Comparison of ENCODE assay signal across 8 cellular contexts in genomic region chr15:92920595-92921169, GRCh38. TPM values are rescaled to one million over a fixed set of nuclear protein-coding genes. Genes with fewer than 3 reads are reported as not detected.
A peak's percentile ranks its signal among the peaks of the same experiment; 100 is the strongest.
DNase-seq lines count a peak whose midpoint lies in the region; ATAC-seq and TF ChIP-seq lines count a peak whose summit lies in the region.

No MANE protein-coding gene starts in this region.

- DNase-seq in IMR-90 = no peak
- no peak for DNase-seq in immature natural killer cell
- no peak for DNase-seq in smooth muscle cell (lab: John Stamatoyannopoulos, UW; ENCODE audit: unreplicated experiment)
- no peak for DNase-seq in left lobe of liver (ENCODE audit: low spot score)

- H3K4me3 Mint-ChIP-seq in activated naive CD8-positive, alpha-beta T cell = peak overlapping the region; percentile 63
- H3K4me3 Mint-ChIP-seq in immature natural killer cell = no peak overlapping the region

- H3K4me1 Mint-ChIP-seq in activated naive CD8-positive, alpha-beta T cell (ENCODE audit: low read depth) = peaks cover 89% of the 10 kb centered on the region
- peaks cover 67 to 79% of the 10 kb centered on the region in 2 donors for H3K4me1 Mint-ChIP-seq in immature natural killer cell

- H3K36me3 ChIP-seq in IMR-90 (ENCODE audit: control insufficient read depth, insufficient read depth, low read length) = peaks cover 32% of the 10 kb centered on the region
- no peaks in the 10 kb centered on the region for H3K36me3 ChIP-seq in smooth muscle cell (ENCODE audit: low read depth)

- H3K4me2 ChIP-seq in IMR-90 (ENCODE audit: low read depth, low read length) (no peak overlapping the region), smooth muscle cell (peak overlapping the region; percentile 67)

- no peak overlapping the region for H3K4me3 ChIP-seq in IMR-90 (ENCODE audit: insufficient read depth, low read depth, low read length)
- no peak overlapping the region for H3K4me3 ChIP-seq in smooth muscle cell

- H3K9me3 ChIP-seq in IMR-90 (ENCODE audit: control insufficient read depth, insufficient read depth, low read length) (no peaks in the 10 kb centered on the region), smooth muscle cell (replicated peaks; ENCODE audit: low read depth) (no peaks in the 10 kb centered on the region)

- POLR2A ChIA-PET in IMR-90 (lab: Charles Lee; ENCODE audit: unreplicated experiment) = interaction anchor here (0.6 kb wide), 1 partner anchor 19 kb away, joined by 3 read pairs; no protein-coding TSS in a partner anchor

- CTCF ChIA-PET in IMR-90 (lab: Yijun Ruan, JAX) = interaction anchor here (0.7 to 1.0 kb wide), 2 partner anchors 8 to 112 kb away, joined by 3 read pairs; no protein-coding TSS in a partner anchor

- H4K91ac ChIP-seq in IMR-90 (ENCODE audit: insufficient read depth, low read depth, low read length) = no peak overlapping the region

- intact Hi-C loops in IMR-90 (cut with micrococcal nuclease) = no loop called here

- TF ChIP-seq RAD21 in IMR-90 (IDR thresholded peaks at IDR 0.05; ENCODE audit: low read length) = no peak

- H3K9me3 Mint-ChIP-seq in activated naive CD8-positive, alpha-beta T cell (ENCODE audit: low read depth) = no peaks in the 10 kb centered on the region
- peaks cover 0 to 2% (median 0%) of the 10 kb centered on the region in 6 donors for H3K9me3 Mint-ChIP-seq in immature natural killer cell

- H4K8ac ChIP-seq in IMR-90 (ENCODE audit: low read depth in 2 of 2, low read length in 2 of 2) = peak overlapping the region in 1 of 2 experiments; percentile 7; a peak in 1 of 4 replicates

- peaks cover 19% of the 10 kb centered on the region for H3K9me1 ChIP-seq in IMR-90 (ENCODE audit: insufficient read depth, low read length)

- H4K20me1 ChIP-seq in IMR-90 (ENCODE audit: insufficient read depth, low read length) (peaks cover 21% of the 10 kb centered on the region; the same call in 1 of the 2 replicates), smooth muscle cell (ENCODE audit: low read depth) (peaks cover 62% of the 10 kb centered on the region)

- H2AK9ac ChIP-seq in IMR-90 (replicated peaks; ENCODE audit: low read depth, low read length, poor library complexity) = no peak overlapping the region

- H3K27me3 Mint-ChIP-seq in activated naive CD8-positive, alpha-beta T cell = no peaks in the 10 kb centered on the region
- peaks cover 0 to 9% (median 6%) of the 10 kb centered on the region in 3 donors for H3K27me3 Mint-ChIP-seq in immature natural killer cell (ENCODE audit: low read depth in 3 of 3)

- peaks cover 39% of the 10 kb centered on the region for H3F3A ChIP-seq in smooth muscle cell (ENCODE audit: low read depth)

- BruUV-seq in IMR-90 (replicated peaks; lab: Mats Ljungman, UMichigan) = no TSS peak

- H3K27ac ChIP-seq in IMR-90 (ENCODE audit: insufficient read depth, low read length) = peak overlapping the region; percentile 42; the same call in 1 of the 2 replicates
- peak overlapping the region; percentile 96 for H3K27ac ChIP-seq in smooth muscle cell (ENCODE audit: low read depth)

- no peak overlapping the region; the same call in 1 of the 2 replicates for H3K14ac ChIP-seq in IMR-90 (replicated peaks; ENCODE audit: low read depth, low read length)

- dilution Hi-C loops in IMR-90 (cut with HindIII; ENCODE audit: low sequenced_read_pairs, unreplicated experiment) = no loop called here

- ATAC-seq in IMR-90 (ENCODE audit: low read depth) (no peak), HG03175 (IDR thresholded peaks at IDR 0.05; ENCODE audit: unreplicated experiment) (no peak), HG02610 (IDR thresholded peaks at IDR 0.05; ENCODE audit: unreplicated experiment) (no peak), left lobe of liver (no peak), GM21723 (IDR thresholded peaks at IDR 0.05; ENCODE audit: unreplicated experiment) (no peak)

- no peak overlapping the region for H2BK15ac ChIP-seq in IMR-90 (ENCODE audit: low read depth, low read length)

- TF ChIP-seq POLR2A in IMR-90 (IDR thresholded peaks at IDR 0.05; ENCODE audit: low read depth, low read length) = no peak

- peak overlapping the region; percentile 33 for H2BK5ac ChIP-seq in IMR-90 (ENCODE audit: low read depth, low read length, poor library complexity, severe bottlenecking)

- TF ChIP-seq CTCF in IMR-90 (conservative IDR thresholded peaks at IDR 0.05; ENCODE audit: low read depth, low read length) (no peak), smooth muscle cell (IDR thresholded peaks at IDR 0.05; ENCODE audit: borderline replicate concordance, insufficient read depth, poor library complexity, severe bottlenecking) (no peak)

- peaks cover 100% of the 10 kb centered on the region for H3K79me2 ChIP-seq in smooth muscle cell (ENCODE audit: low read depth)

- no peaks in the 10 kb centered on the region for H3K27me3 ChIP-seq in IMR-90 (ENCODE audit: control insufficient read depth, insufficient read depth, low read length)
- no peaks in the 10 kb centered on the region for H3K27me3 ChIP-seq in smooth muscle cell (ENCODE audit: low read depth)

- H2AFZ ChIP-seq in IMR-90 (replicated peaks; ENCODE audit: low read length, poor library complexity) (no peak overlapping the region), smooth muscle cell (ENCODE audit: low read depth) (no peak overlapping the region)

- no peak overlapping the region for H3K4ac ChIP-seq in IMR-90 (ENCODE audit: low read depth, low read length)

- peak overlapping the region; percentile 52; the same call in 1 of the 2 replicates for H3K23ac ChIP-seq in IMR-90 (ENCODE audit: low read depth, low read length)

- H3K56ac ChIP-seq in IMR-90 (ENCODE audit: extremely low read depth, insufficient read depth, low read length) = no peak overlapping the region

- H3K9ac ChIP-seq in IMR-90 (ENCODE audit: low read depth, low read length) (no peak overlapping the region), smooth muscle cell (ENCODE audit: low read depth) (peak overlapping the region; percentile 78)

- 100% methylated on average over 1 of the region's 5 CpGs; no CpG with 5 or more reads in 1 of the 2 experiments for WGBS in IMR-90 (ENCODE audit: extremely low coverage in 2 of 2, insufficient read length in 1 of 2), 2 experiments
- WGBS in smooth muscle cell (ENCODE audit: low lambda C conversion rate) = 57% methylated on average over 5 of the region's 5 CpGs

- peaks cover 12 to 62% of the 10 kb centered on the region in 2 experiments for H3K79me1 ChIP-seq in IMR-90 (ENCODE audit: low read depth in 1 of 2, low read length in 2 of 2)

- H3K36me3 Mint-ChIP-seq in activated naive CD8-positive, alpha-beta T cell = peaks cover 5% of the 10 kb centered on the region
- peaks cover 0 to 12% (median 12%) of the 10 kb centered on the region in 3 donors for H3K36me3 Mint-ChIP-seq in immature natural killer cell

- H3K18ac ChIP-seq in IMR-90 (ENCODE audit: low read depth, low read length) = no peak overlapping the region

- H4K5ac ChIP-seq in IMR-90 (ENCODE audit: low read depth, low read length) = no peak overlapping the region

- peaks cover 23% of the 10 kb centered on the region for H3K4me1 ChIP-seq in IMR-90 (ENCODE audit: control insufficient read depth, insufficient read depth, low read length)
- H3K4me1 ChIP-seq in smooth muscle cell (ENCODE audit: low read depth) = peaks cover 49% of the 10 kb centered on the region

- no peak overlapping the region; the same call in 1 of the 2 replicates for H2BK120ac ChIP-seq in IMR-90 (ENCODE audit: low read depth, low read length)

- no peak overlapping the region for H2BK20ac ChIP-seq in IMR-90 (ENCODE audit: low read depth, low read length)

- H2AK5ac ChIP-seq in IMR-90 (ENCODE audit: low read depth, low read length) = 0 out of 2 replicates have a peak overlapping the region, but pooled peaks have one; percentile 5

- in situ Hi-C loops in IMR-90 (cut with MboI; ENCODE audit: low sequenced_read_pairs) = no loop called here

- H3K27ac Mint-ChIP-seq in activated naive CD8-positive, alpha-beta T cell = peak overlapping the region; percentile 92
- H3K27ac Mint-ChIP-seq in immature natural killer cell = peak overlapping the region; percentile 2 to 77 (median 42)

TF ChIP-seq in IMR-90, 13 proteins besides CTCF, POLR2A, EP300 and RAD21:
- TF ChIP-seq MAFK (IDR thresholded peaks at IDR 0.05; ENCODE audit: low read depth, low read length) (0 out of 2 replicates have a peak, but pooled peaks have one; percentile 38), RFX5 (IDR thresholded peaks at IDR 0.05; ENCODE audit: low read depth, low read length) (no peak), RCOR1 (IDR thresholded peaks at IDR 0.05; ENCODE audit: insufficient replicate concordance, low read length) (no peak), SMC3 (IDR thresholded peaks at IDR 0.05; ENCODE audit: low read depth, low read length) (no peak)
- TF ChIP-seq, protein P1, sequence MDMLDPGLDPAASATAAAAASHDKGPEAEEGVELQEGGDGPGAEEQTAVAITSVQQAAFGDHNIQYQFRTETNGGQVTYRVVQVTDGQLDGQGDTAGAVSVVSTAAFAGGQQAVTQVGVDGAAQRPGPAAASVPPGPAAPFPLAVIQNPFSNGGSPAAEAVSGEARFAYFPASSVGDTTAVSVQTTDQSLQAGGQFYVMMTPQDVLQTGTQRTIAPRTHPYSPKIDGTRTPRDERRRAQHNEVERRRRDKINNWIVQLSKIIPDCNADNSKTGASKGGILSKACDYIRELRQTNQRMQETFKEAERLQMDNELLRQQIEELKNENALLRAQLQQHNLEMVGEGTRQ (IDR thresholded peaks at IDR 0.05; ENCODE audit: low read depth, low read length) = no peak

RNA-seq across cellular contexts. Expression of gene CHD2, which starts 20.6 kb away (rescaled TPM):
- total RNA-seq in IMR-90 (2012; rRNA removed) = 64.7 and 71.4 TPM in 2 replicates
- 37.8 and 44.9 TPM in 2 replicates for polyA plus RNA-seq in IMR-90 (2012; rRNA removed)
- 9.0 and 12.0 TPM in 2 replicates for polyA plus RNA-seq in IMR-90 (2012; cell fraction: cytosol; rRNA removed)
- polyA plus RNA-seq in IMR-90 (2012; cell fraction: nucleus; rRNA removed; ENCODE audit: low replicate concordance) = 54.1 and 206 TPM in 2 replicates
- 10 to 100 TPM; 24.7 to 77.7 (median 36.9) TPM for polyA plus RNA-seq in immature natural killer cell
- total RNA-seq in smooth muscle cell = 99.2 and 132 TPM in 2 replicates
- polyA plus RNA-seq in smooth muscle cell = 64.4 and 81.6 TPM in 2 replicates
- total RNA-seq in left lobe of liver = 53.1 TPM
